ENCODE assay signal across 26 cellular contexts in genomic region chr2:165961818-165962217, GRCh38.
"Had no signal": no experiment of that assay in that cellular context is flagged by ENCODE, and none has a peak within 500 bp of the region (broad histone marks: within the 10 kb centered on the region; RNA-seq: fewer than 3 reads in every experiment).

No MANE protein-coding gene starts in this region.

- H3K4me1 ChIP-seq: stomach, suprapubic skin, testis, thyroid gland, tibial artery, tibial nerve, transverse colon, upper lobe of left lung, upper lobe of right lung, uterus, vagina had no signal

- H3K4me3 ChIP-seq: stomach, suprapubic skin, testis, thoracic aorta, thyroid gland, tibial artery, tibial nerve, transverse colon, upper lobe of left lung, upper lobe of right lung, uterus, vagina had no signal

- DNase-seq: stimulated activated CD4-positive, alpha-beta T cell treated with anti-CD3 and anti-CD28 coated beads, Interleukin-2, amount 100 ng/mL, for 48 hours; stimulated activated CD4-positive, alpha-beta T cell treated with anti-CD3 and anti-CD28 coated beads, Interleukin-4, amount 100 ng/mL, for 1 hour; stimulated activated CD4-positive, alpha-beta T cell treated with anti-CD3 and anti-CD28 coated beads, Interleukin-4, amount 100 ng/mL, for 24 hours; stimulated activated CD4-positive, alpha-beta T cell treated with anti-CD3 and anti-CD28 coated beads, Interleukin-4, amount 100 ng/mL, for 4 hours; stimulated activated CD8-positive, alpha-beta memory T cell treated with anti-CD3 and anti-CD28 coated beads, Interleukin-4, amount 100 ng/mL, for 48 hours; stimulated activated naive B cell treated with anti-CD40 and anti-IgM and Interleukin-4, amounts not matched to agents 10 μg/mL and 1 μg/mL and 100 μg/mL, for 72 hours; stimulated activated naive CD4-positive, alpha-beta T cell; stimulated activated naive CD4-positive, alpha-beta T cell treated with Interleukin-2 at 50 U/mL for 16 hours; stimulated activated naive CD8-positive, alpha-beta T cell treated with anti-CD3 and anti-CD28 coated beads, Interleukin-15, amount 100 ng/mL, for 72 hours; stimulated activated naive CD8-positive, alpha-beta T cell treated with anti-CD3 and anti-CD28 coated beads, Interleukin-15, Interleukin-2, amounts not matched to agents 100 U/mL and 50 U/mL, for 24 hours; stomach; substantia nigra; testis; thyroid gland; tibial artery; transverse colon; trophoblast cell; upper lobe of left lung; upper lobe of right lung; uterus had no signal

- H3K27me3 ChIP-seq: stomach, suprapubic skin, testis, thyroid gland, tibial artery, tibial nerve, transverse colon, upper lobe of left lung, upper lobe of right lung, uterus, vagina had no signal

- H3K27ac ChIP-seq: stomach, suprapubic skin, testis, thoracic aorta, thyroid gland, tibial artery, tibial nerve, transverse colon, upper lobe of left lung, upper lobe of right lung, uterus, vagina had no signal

- H3K36me3 ChIP-seq: stomach, suprapubic skin, thoracic aorta, thyroid gland, tibial artery, tibial nerve, transverse colon, upper lobe of left lung, upper lobe of right lung, uterus, vagina had no signal

- H3K9me3 ChIP-seq: stomach, suprapubic skin, testis, thoracic aorta, thyroid gland, tibial artery, tibial nerve, transverse colon, upper lobe of left lung, upper lobe of right lung, uterus, vagina had no signal

- ATAC-seq: stimulated activated effector memory CD8-positive, alpha-beta T cell treated with anti-CD3 and anti-CD28 coated beads, Interleukin-12 subunit alpha, Interleukin-12 subunit beta, amount 100 ng/mL, for 72 hours; stimulated activated memory B cell treated with anti-CD40 and anti-IgM and Interleukin-4, amounts not matched to agents 10 μg/mL and 1 μg/mL and 100 μg/mL, for 72 hours; stimulated activated naive B cell treated with anti-CD40 and anti-IgM and Interleukin-4, amounts not matched to agents 10 μg/mL and 1 μg/mL and 100 μg/mL, for 72 hours; stimulated activated naive CD8-positive, alpha-beta T cell treated with anti-CD3 and anti-CD28 coated beads, Interleukin-15, amount 100 ng/mL, for 72 hours; stimulated activated naive CD8-positive, alpha-beta T cell treated with anti-CD3 and anti-CD28 coated beads, Interleukin-15, Interleukin-2, amounts not matched to agents 100 U/mL and 50 U/mL, for 24 hours; upper lobe of right lung had no signal
